1 cellular context compared by ENCODE assay signal in the genomic region with DNA sequence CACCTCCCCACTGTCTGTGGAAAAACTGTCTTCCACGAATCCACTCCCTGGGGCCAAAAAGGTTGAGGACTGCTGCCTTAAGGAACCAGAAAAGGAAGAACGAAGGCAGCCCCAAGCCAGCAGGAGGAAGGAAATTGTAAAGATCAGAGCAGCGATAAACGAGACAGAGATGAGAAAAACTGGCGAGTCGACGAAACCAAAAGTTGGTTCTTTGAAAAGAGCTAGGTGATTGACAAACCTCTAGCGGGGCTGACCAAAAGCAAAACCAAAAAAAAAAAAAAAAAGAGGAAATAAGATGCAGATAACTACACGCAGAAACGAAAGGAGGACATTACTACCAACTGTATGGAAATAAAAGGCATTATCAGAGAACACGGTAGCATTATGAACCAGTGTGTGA.
TF ChIP-seq lines count a peak whose summit lies in the region.

No MANE protein-coding gene starts in this region.

TF ChIP-seq in K562, 482 proteins besides CTCF, POLR2A, EP300 and RAD21 (continued from another document):
- TF ChIP-seq FOSL1 (tag; conservative IDR thresholded peaks at IDR 0.05), result 0 out of 2 replicates have a peak, but pooled peaks have one; percentile 21
- no peak for TF ChIP-seq HDAC3 (IDR thresholded peaks at IDR 0.05; ENCODE audit: borderline replicate concordance, partially characterized antibody)
- TF ChIP-seq BRCA1 (IDR thresholded peaks at IDR 0.05), result no peak
- TF ChIP-seq BRCA1 (CRISPR knock-in tag; IDR thresholded peaks at IDR 0.05), result no peak
- TF ChIP-seq DPF2 (IDR thresholded peaks at IDR 0.05), result 0 out of 2 replicates have a peak, but pooled peaks have one; percentile 41
TF ChIP-seq in K562: peak in this region for 54.
